Comparison of ENCODE assay signal across 8 cellular contexts in genomic region chr6:142692942-142693341, GRCh38.
DNase-seq lines count a peak whose midpoint lies in the region; ATAC-seq, FAIRE-seq and TF ChIP-seq lines count a peak whose summit lies in the region.

No MANE protein-coding gene starts in this region.

- no peak for FAIRE-seq in small intestine (lab: Jason Lieb, UNC)

- no peaks in the 10 kb centered on the region for H3K36me3 ChIP-seq in small intestine (ENCODE audit: control insufficient read depth in 2 of 2, insufficient read depth in 2 of 2, low read length in 2 of 2)

- in situ Hi-C loops in astrocyte of the cerebellum (cut with HindIII; ENCODE audit: low sequenced_read_pairs) = loop anchor here (5.0 kb wide), 2 partner anchors 249 to 729 kb away; no protein-coding TSS in a partner anchor

- peak; percentile 96 for TF ChIP-seq CTCF in NB4 (IDR thresholded peaks at IDR 0.05; ENCODE audit: low read depth, low read length)
- peak; percentile 90 for TF ChIP-seq CTCF in astrocyte of the cerebellum (IDR thresholded peaks at IDR 0.05; ENCODE audit: low read depth, low read length, missing control alignments)

- no peak overlapping the region for H3K4me3 ChIP-seq in NB4 (ENCODE audit: low read depth, low read length)
- peak overlapping the region; percentile 11 for H3K4me3 ChIP-seq in astrocyte of the cerebellum (ENCODE audit: low read depth, low read length)
- H3K4me3 ChIP-seq in small intestine (ENCODE audit: low read depth in 1 of 2, low read length in 2 of 2) = no peak overlapping the region

- 22 to 29% (median 27%) methylated on average over 11 of the region's 11 CpGs for WGBS in small intestine, 3 donors

- DNase-seq in DMS53 treated with DMSO at 0.1 percent for 48 hours (lab: John Stamatoyannopoulos, UW; ENCODE audit: unreplicated experiment) (peak; percentile 27), NB4 (ENCODE audit: low read depth) (peak; percentile 77), T-helper 9 cell (peak; percentile 64), astrocyte of the cerebellum (ENCODE audit: low read depth) (peak; percentile 92), iPS DF 4.7 (ENCODE audit: extremely low read depth, low spot score) (peak; percentile 62), small intestine (peak; percentile 55)

- no peaks in the 10 kb centered on the region for H3K9me3 ChIP-seq in small intestine (ENCODE audit: control insufficient read depth, low read depth)

- ATAC-seq in GM21825 (IDR thresholded peaks at IDR 0.05; ENCODE audit: unreplicated experiment) (peak; percentile 82), GM18858 (IDR thresholded peaks at IDR 0.05; ENCODE audit: unreplicated experiment) (no peak)

- no peaks in the 10 kb centered on the region for H3K27me3 ChIP-seq in small intestine (ENCODE audit: control insufficient read depth in 2 of 2, insufficient read depth in 2 of 2, low read length in 2 of 2)

- no peak for TF ChIP-seq POLR2A in NB4 (IDR thresholded peaks at IDR 0.05; ENCODE audit: extremely low read depth, insufficient read length)

- no peaks in the 10 kb centered on the region for H3K4me1 ChIP-seq in small intestine (ENCODE audit: control insufficient read depth in 2 of 2, insufficient read depth in 1 of 2, low read depth in 1 of 2, low read length in 1 of 2)

- no peak overlapping the region for H3K27ac ChIP-seq in small intestine (ENCODE audit: low read depth in 1 of 2, low read length in 1 of 2)

Comparison
In these comparisons a context has a peak if more than half of its experiments do, and no peak if none do; other contexts are left out.
1. DNase-seq: peak in every context shown above with its lines; median percentile 92 in astrocyte of the cerebellum; 77 in NB4; 64 in T-helper 9 cell; 62 in iPS DF 4.7; 55 in small intestine; 27 in DMS53 treated with DMSO at 0.1 percent for 48 hours.